9 cellular contexts compared by ENCODE assay signal in the genomic region with DNA sequence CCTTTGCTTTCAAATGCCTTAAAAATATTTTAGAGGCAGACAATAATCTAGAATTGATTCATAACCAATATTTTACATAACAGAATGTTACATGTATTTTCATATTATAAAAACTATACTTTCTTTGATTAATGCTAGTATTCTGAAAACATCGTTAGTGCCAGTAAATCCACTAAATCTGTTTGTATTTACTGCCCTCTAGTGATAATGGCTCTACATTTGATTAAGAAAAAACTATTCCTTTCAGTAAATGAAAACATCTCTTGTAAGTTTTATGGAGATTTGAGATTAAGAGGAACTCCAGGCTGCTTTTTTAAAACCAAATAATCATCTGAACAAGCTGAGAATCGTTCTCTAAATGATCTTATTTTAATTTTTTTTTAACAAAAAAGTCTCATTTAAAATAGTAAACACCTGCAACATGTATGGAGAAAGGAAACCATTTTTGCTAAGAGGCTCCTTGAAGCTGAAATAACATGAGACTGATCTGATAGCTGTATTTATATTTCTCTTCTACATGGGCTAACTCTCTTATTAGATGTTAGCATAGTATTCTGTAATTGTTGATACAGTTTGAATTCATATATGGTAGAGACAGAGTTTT.
A peak's percentile ranks its signal among the peaks of the same experiment; 100 is the strongest.
DNase-seq lines count a peak whose midpoint lies in the region; ATAC-seq and TF ChIP-seq lines count a peak whose summit lies in the region.
"Had no signal": no experiment of that assay in that cellular context is flagged by ENCODE, and none has a peak within 500 bp of the region (broad histone marks: within the 10 kb centered on the region; RNA-seq: fewer than 3 reads in every experiment).

No MANE protein-coding gene starts in this region.

- H3K9ac ChIP-seq in PC-3 (ENCODE audit: low read length) = no peak overlapping the region

- POLR2A ChIA-PET in PC-3 (lab: Charles Lee; ENCODE audit: unreplicated experiment) (no interaction called here), T-cell (lab: Charles Lee) (no interaction called here)

- CTCF ChIA-PET in PC-3 (lab: Charles Lee) (interaction anchor here (0.8 kb wide), 1 partner anchor 116 kb away, joined by 3 read pairs; no protein-coding TSS in a partner anchor), T-cell (lab: Charles Lee) (interaction anchor here (0.5 to 2.6 kb wide), 10 partner anchors 26 to 167 kb away, joined by 3 to 14 read pairs (median 4); no protein-coding TSS in a partner anchor)

- no peaks in the 10 kb centered on the region for H3K36me3 ChIP-seq in heart left ventricle
- no peaks in the 10 kb centered on the region for H3K36me3 ChIP-seq in PC-3 (ENCODE audit: low read depth, low read length)
- no peaks in the 10 kb centered on the region for H3K36me3 ChIP-seq in thyroid gland

- H3K9me3 ChIP-seq in heart left ventricle (peaks cover 0 to 18% (median 0%) of the 10 kb centered on the region in 12 donors), PC-3 (ENCODE audit: low read length) (no peaks in the 10 kb centered on the region), thyroid gland (no peaks in the 10 kb centered on the region)

- peak in 11 of 12 donors; percentile 30 to 63 (median 55) for TF ChIP-seq CTCF in heart left ventricle (IDR thresholded peaks at IDR 0.05)
- TF ChIP-seq CTCF in PC-3 (conservative IDR thresholded peaks at IDR 0.05; ENCODE audit: low read depth, low read length) = peak; percentile 63
- peak; percentile 50 for TF ChIP-seq CTCF in fibroblast of pulmonary artery (IDR thresholded peaks at IDR 0.05; ENCODE audit: low read length, missing control alignments)
- peak in 4 of 6 experiments; percentile 30 to 65 (median 57) for TF ChIP-seq CTCF in thyroid gland (IDR thresholded peaks at IDR 0.05)

- no peak overlapping the region for H2AFZ ChIP-seq in PC-3 (ENCODE audit: low read length)

- DNase-seq in heart left ventricle (no peak), Right ventricle myocardium superior (no peak), PC-3 (peak; percentile 55), fibroblast of pulmonary artery (ENCODE audit: low read depth) (peak; percentile 66), thyroid gland (no peak), T-cell (no peak)

- peaks cover 6 to 11% (median 10%) of the 10 kb centered on the region in 3 donors for H3K9me3 Mint-ChIP-seq in T-cell
- H3K9me3 Mint-ChIP-seq: activated naive CD4-positive, alpha-beta T cell treated with anti-CD3 and anti-CD28 coated beads, Interleukin-2, amount 50 U/mL, for 24 hours had no signal

- H3K79me2 ChIP-seq in PC-3 (ENCODE audit: low read length) = no peaks in the 10 kb centered on the region

- H3K4me3 ChIP-seq in heart left ventricle = no peak overlapping the region
- H3K4me3 ChIP-seq in PC-3 (ENCODE audit: low read length) = no peak overlapping the region
- H3K4me3 ChIP-seq in fibroblast of pulmonary artery (replicated peaks; ENCODE audit: low read depth, low read length) = no peak overlapping the region
- no peak overlapping the region for H3K4me3 ChIP-seq in thyroid gland (replicated peaks in 1 of 3)

- no peak for ATAC-seq in heart left ventricle
- no peak for ATAC-seq in Right ventricle myocardium superior (ENCODE audit: poor library complexity)
- no peak; the same call in 1 of the 2 replicates for ATAC-seq in PC-3
- no peak for ATAC-seq in T-cell (replicated peaks in 1 of 4)
- ATAC-seq in HG02840 (IDR thresholded peaks at IDR 0.05; ENCODE audit: low FRiP score, unreplicated experiment) = no peak
- no peak for ATAC-seq in HG02588 (IDR thresholded peaks at IDR 0.05; ENCODE audit: unreplicated experiment)

- intact Hi-C loops in heart left ventricle (cut with DNase I) = loop anchor here in 8 of 10 donors (2.0 to 5.0 kb wide), 4 partner anchors 51 to 117 kb away; no protein-coding TSS in a partner anchor
- intact Hi-C loops in Right ventricle myocardium superior (cut with DNase I) = loop anchor here (5.0 kb wide), 1 partner anchor 115 kb away; no protein-coding TSS in a partner anchor
- intact Hi-C loops in PC-3 (cut with micrococcal nuclease) = loop anchor here (1.0 to 5.0 kb wide), 3 partner anchors 116 to 135 kb away; no protein-coding TSS in a partner anchor
- intact Hi-C loops in thyroid gland (cut with DNase I) = no loop called here

- H3K4me2 ChIP-seq in PC-3 (ENCODE audit: low read length) = no peak overlapping the region

- no peaks in the 10 kb centered on the region for H3K9me2 ChIP-seq in PC-3 (replicated peaks; ENCODE audit: low read length)

- 12 to 20% (median 15%) methylated on average over 2 of the region's 2 CpGs for WGBS in heart left ventricle, 4 donors
- WGBS in thyroid gland, 2 donors = 13% methylated on average over 2 of the region's 2 CpGs

- H3K27me3 ChIP-seq in heart left ventricle (no peaks in the 10 kb centered on the region), PC-3 (ENCODE audit: low read length) (no peaks in the 10 kb centered on the region), thyroid gland (no peaks in the 10 kb centered on the region)

- H3K4me1 Mint-ChIP-seq in T-cell = peaks cover 65 to 76% (median 71%) of the 10 kb centered on the region in 3 donors

- H3K27ac ChIP-seq in heart left ventricle = no peak overlapping the region
- no peak overlapping the region for H3K27ac ChIP-seq in PC-3 (ENCODE audit: low read length)
- H3K27ac ChIP-seq in thyroid gland = no peak overlapping the region

- H3K27me3 Mint-ChIP-seq in T-cell = no peaks in the 10 kb centered on the region
- H3K27me3 Mint-ChIP-seq: activated naive CD4-positive, alpha-beta T cell treated with anti-CD3 and anti-CD28 coated beads, Interleukin-2, amount 50 U/mL, for 24 hours had no signal

- no TSS peak for BruUV-seq in PC-3 (replicated peaks; lab: Mats Ljungman, UMichigan)

- no peak for TF ChIP-seq POLR2A in heart left ventricle (IDR thresholded peaks at IDR 0.05)
- no peak for TF ChIP-seq POLR2A in thyroid gland (IDR thresholded peaks at IDR 0.05)

- H4K20me1 ChIP-seq in PC-3 (ENCODE audit: low read length) = no peaks in the 10 kb centered on the region

- no peak overlapping the region for H3K4me3 Mint-ChIP-seq in T-cell
- H3K4me3 Mint-ChIP-seq: activated naive CD4-positive, alpha-beta T cell treated with anti-CD3 and anti-CD28 coated beads, Interleukin-2, amount 50 U/mL, for 24 hours had no signal

- no peak overlapping the region for H3K27ac Mint-ChIP-seq in T-cell
- H3K27ac Mint-ChIP-seq: activated naive CD4-positive, alpha-beta T cell treated with anti-CD3 and anti-CD28 coated beads, Interleukin-2, amount 50 U/mL, for 24 hours had no signal

- peaks cover 28% of the 10 kb centered on the region for H3K36me3 Mint-ChIP-seq in T-cell

- H3K4me1 ChIP-seq in heart left ventricle (peaks cover 0 to 10% (median 0%) of the 10 kb centered on the region in 12 donors), PC-3 (ENCODE audit: insufficient read depth, low read length) (no peaks in the 10 kb centered on the region), thyroid gland (peaks cover 2 to 6% of the 10 kb centered on the region in 2 donors)

- H3F3A ChIP-seq in PC-3 (ENCODE audit: low read length, unreplicated experiment) = no peaks in the 10 kb centered on the region

Comparison
In these comparisons a context has a peak if more than half of its experiments do, and no peak if none do; other contexts are left out.
1. DNase-seq: peak in PC-3 (single experiment) and fibroblast of pulmonary artery (single experiment); none in heart left ventricle (0 of 5), Right ventricle myocardium superior (single experiment), thyroid gland (0 of 2) and T-cell (0 of 34).
2. Peak in every context shown above with its lines, with median percentiles within 50 percentile points of each other: CTCF ChIP-seq.